ENCODE assay signal across 1 cellular context in the genomic region with DNA sequence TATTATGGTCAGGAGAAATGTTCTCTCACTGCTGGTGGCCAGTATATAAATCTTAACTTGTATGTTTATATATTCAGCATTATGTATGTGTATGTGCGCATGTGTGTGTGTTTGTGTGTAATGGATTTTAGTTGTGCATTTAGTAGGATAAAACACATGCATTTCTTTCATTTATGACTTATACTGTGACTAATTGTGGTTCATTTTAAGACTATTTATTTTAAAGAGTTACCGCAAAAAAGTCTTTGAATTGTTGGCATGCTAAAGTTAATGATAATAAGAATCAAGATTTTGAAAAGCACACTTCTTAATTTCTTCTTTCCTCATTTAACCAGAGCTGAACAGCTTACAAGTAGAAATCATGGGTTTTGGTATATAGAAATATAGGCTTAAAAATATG.
TF ChIP-seq lines count a peak whose summit lies in the region.

No MANE protein-coding gene starts in this region.

TF ChIP-seq in HepG2, 621 proteins besides CTCF, POLR2A, EP300 and RAD21:
- TF ChIP-seq, protein P1, sequence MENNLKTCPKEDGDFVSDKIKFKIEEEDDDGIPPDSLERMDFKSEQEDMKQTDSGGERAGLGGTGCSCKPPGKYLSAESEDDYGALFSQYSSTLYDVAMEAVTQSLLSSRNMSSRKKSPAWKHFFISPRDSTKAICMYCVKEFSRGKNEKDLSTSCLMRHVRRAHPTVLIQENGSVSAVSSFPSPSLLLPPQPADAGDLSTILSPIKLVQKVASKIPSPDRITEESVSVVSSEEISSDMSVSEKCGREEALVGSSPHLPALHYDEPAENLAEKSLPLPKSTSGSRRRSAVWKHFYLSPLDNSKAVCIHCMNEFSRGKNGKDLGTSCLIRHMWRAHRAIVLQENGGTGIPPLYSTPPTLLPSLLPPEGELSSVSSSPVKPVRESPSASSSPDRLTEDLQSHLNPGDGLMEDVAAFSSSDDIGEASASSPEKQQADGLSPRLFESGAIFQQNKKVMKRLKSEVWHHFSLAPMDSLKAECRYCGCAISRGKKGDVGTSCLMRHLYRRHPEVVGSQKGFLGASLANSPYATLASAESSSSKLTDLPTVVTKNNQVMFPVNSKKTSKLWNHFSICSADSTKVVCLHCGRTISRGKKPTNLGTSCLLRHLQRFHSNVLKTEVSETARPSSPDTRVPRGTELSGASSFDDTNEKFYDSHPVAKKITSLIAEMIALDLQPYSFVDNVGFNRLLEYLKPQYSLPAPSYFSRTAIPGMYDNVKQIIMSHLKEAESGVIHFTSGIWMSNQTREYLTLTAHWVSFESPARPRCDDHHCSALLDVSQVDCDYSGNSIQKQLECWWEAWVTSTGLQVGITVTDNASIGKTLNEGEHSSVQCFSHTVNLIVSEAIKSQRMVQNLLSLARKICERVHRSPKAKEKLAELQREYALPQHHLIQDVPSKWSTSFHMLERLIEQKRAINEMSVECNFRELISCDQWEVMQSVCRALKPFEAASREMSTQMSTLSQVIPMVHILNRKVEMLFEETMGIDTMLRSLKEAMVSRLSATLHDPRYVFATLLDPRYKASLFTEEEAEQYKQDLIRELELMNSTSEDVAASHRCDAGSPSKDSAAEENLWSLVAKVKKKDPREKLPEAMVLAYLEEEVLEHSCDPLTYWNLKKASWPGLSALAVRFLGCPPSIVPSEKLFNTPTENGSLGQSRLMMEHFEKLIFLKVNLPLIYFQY (CRISPR knock-in tag; IDR thresholded peaks at IDR 0.05; ENCODE audit: borderline replicate concordance) = no peak
- TF ChIP-seq, protein P2, sequence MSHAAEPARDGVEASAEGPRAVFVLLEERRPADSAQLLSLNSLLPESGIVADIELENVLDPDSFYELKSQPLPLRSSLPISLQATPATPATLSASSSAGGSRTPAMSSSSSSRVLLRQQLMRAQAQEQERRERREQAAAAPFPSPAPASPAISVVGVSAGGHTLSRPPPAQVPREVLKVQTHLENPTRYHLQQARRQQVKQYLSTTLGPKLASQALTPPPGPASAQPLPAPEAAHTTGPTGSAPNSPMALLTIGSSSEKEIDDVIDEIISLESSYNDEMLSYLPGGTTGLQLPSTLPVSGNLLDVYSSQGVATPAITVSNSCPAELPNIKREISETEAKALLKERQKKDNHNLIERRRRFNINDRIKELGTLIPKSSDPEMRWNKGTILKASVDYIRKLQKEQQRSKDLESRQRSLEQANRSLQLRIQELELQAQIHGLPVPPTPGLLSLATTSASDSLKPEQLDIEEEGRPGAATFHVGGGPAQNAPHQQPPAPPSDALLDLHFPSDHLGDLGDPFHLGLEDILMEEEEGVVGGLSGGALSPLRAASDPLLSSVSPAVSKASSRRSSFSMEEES (CRISPR knock-in tag; IDR thresholded peaks at IDR 0.05) = no peak
- TF ChIP-seq CHD2 (IDR thresholded peaks at IDR 0.05; ENCODE audit: low read depth, low read length) (no peak), TBL1XR1 (IDR thresholded peaks at IDR 0.05; ENCODE audit: borderline replicate concordance, low read length, partially characterized antibody) (no peak), SMARCE1 (IDR thresholded peaks at IDR 0.05; ENCODE audit: borderline replicate concordance) (no peak), PITX1 (CRISPR knock-in tag; IDR thresholded peaks at IDR 0.05) (no peak), EED (CRISPR knock-in tag; IDR thresholded peaks at IDR 0.05) (no peak), GATA4 (IDR thresholded peaks at IDR 0.05; ENCODE audit: borderline replicate concordance, low read depth) (no peak)
- TF ChIP-seq, protein P3, sequence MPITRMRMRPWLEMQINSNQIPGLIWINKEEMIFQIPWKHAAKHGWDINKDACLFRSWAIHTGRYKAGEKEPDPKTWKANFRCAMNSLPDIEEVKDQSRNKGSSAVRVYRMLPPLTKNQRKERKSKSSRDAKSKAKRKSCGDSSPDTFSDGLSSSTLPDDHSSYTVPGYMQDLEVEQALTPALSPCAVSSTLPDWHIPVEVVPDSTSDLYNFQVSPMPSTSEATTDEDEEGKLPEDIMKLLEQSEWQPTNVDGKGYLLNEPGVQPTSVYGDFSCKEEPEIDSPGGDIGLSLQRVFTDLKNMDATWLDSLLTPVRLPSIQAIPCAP (CRISPR knock-in tag; IDR thresholded peaks at IDR 0.05; ENCODE audit: low read depth) = no peak
- TF ChIP-seq, protein P4, sequence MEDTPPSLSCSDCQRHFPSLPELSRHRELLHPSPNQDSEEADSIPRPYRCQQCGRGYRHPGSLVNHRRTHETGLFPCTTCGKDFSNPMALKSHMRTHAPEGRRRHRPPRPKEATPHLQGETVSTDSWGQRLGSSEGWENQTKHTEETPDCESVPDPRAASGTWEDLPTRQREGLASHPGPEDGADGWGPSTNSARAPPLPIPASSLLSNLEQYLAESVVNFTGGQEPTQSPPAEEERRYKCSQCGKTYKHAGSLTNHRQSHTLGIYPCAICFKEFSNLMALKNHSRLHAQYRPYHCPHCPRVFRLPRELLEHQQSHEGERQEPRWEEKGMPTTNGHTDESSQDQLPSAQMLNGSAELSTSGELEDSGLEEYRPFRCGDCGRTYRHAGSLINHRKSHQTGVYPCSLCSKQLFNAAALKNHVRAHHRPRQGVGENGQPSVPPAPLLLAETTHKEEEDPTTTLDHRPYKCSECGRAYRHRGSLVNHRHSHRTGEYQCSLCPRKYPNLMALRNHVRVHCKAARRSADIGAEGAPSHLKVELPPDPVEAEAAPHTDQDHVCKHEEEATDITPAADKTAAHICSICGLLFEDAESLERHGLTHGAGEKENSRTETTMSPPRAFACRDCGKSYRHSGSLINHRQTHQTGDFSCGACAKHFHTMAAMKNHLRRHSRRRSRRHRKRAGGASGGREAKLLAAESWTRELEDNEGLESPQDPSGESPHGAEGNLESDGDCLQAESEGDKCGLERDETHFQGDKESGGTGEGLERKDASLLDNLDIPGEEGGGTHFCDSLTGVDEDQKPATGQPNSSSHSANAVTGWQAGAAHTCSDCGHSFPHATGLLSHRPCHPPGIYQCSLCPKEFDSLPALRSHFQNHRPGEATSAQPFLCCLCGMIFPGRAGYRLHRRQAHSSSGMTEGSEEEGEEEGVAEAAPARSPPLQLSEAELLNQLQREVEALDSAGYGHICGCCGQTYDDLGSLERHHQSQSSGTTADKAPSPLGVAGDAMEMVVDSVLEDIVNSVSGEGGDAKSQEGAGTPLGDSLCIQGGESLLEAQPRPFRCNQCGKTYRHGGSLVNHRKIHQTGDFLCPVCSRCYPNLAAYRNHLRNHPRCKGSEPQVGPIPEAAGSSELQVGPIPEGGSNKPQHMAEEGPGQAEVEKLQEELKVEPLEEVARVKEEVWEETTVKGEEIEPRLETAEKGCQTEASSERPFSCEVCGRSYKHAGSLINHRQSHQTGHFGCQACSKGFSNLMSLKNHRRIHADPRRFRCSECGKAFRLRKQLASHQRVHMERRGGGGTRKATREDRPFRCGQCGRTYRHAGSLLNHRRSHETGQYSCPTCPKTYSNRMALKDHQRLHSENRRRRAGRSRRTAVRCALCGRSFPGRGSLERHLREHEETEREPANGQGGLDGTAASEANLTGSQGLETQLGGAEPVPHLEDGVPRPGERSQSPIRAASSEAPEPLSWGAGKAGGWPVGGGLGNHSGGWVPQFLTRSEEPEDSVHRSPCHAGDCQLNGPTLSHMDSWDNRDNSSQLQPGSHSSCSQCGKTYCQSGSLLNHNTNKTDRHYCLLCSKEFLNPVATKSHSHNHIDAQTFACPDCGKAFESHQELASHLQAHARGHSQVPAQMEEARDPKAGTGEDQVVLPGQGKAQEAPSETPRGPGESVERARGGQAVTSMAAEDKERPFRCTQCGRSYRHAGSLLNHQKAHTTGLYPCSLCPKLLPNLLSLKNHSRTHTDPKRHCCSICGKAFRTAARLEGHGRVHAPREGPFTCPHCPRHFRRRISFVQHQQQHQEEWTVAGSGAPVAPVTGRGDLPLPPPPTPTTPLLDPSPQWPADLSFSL (CRISPR knock-in tag; IDR thresholded peaks at IDR 0.05) = no peak
